ENCODE assay signal across 26 cellular contexts in genomic region chr9:134740071-134740470, GRCh38.
DNase-seq lines count a peak whose midpoint lies in the region; ATAC-seq and TF ChIP-seq lines count a peak whose summit lies in the region.
"Had no signal": no experiment of that assay in that cellular context is flagged by ENCODE, and none has a peak within 500 bp of the region (broad histone marks: within the 10 kb centered on the region; RNA-seq: fewer than 3 reads in every experiment).

No MANE protein-coding gene starts in this region.

- peaks cover 100% of the 10 kb centered on the region for H4K20me1 ChIP-seq in smooth muscle cell (ENCODE audit: low read depth)

- no peaks in the 10 kb centered on the region for H3K36me3 Mint-ChIP-seq in WTC11
- peaks cover 39% of the 10 kb centered on the region for H3K36me3 Mint-ChIP-seq in chondrocyte (ENCODE audit: low read depth)
- H3K36me3 Mint-ChIP-seq: CD14-positive monocyte; CD4-positive, alpha-beta memory T cell; CD4-positive, CD25-positive, alpha-beta regulatory T cell; CD8-positive, alpha-beta memory T cell had no signal

- WGBS in neuronal stem cell (ENCODE audit: extremely low coverage in 2 of 2, insufficient read length in 2 of 2, insufficient replicate concordance in 1 of 2), 2 donors = no CpG with 5 or more reads among the region's 16 CpGs
- 89% methylated on average over 14 of the region's 16 CpGs for WGBS in smooth muscle cell (ENCODE audit: low lambda C conversion rate)

- H3K36me3 ChIP-seq in neuronal stem cell (replicated peaks in 1 of 2; ENCODE audit: control insufficient read depth in 2 of 2, insufficient read depth in 2 of 2, low read length in 2 of 2) (peaks cover 0 to 7% of the 10 kb centered on the region in 2 donors), smooth muscle cell (ENCODE audit: low read depth) (peaks cover 10% of the 10 kb centered on the region)
- H3K36me3 ChIP-seq: BE2C had no signal

- H3K79me1 ChIP-seq in neuronal stem cell (ENCODE audit: low read depth, low read length) = peaks cover 6% of the 10 kb centered on the region

- H3K9me3 ChIP-seq in neuronal stem cell (replicated peaks in 1 of 2; ENCODE audit: control insufficient read depth in 2 of 2, insufficient read depth in 1 of 2, low read depth in 1 of 2, low read length in 2 of 2) = peaks cover 0 to 7% of the 10 kb centered on the region in 2 donors
- no peaks in the 10 kb centered on the region for H3K9me3 ChIP-seq in smooth muscle cell (replicated peaks; ENCODE audit: low read depth)
- H3K9me3 ChIP-seq: BE2C had no signal

- peaks cover 47% of the 10 kb centered on the region for H3K79me2 ChIP-seq in smooth muscle cell (ENCODE audit: low read depth)

- H3K4me1 Mint-ChIP-seq in WTC11 = peaks cover 7% of the 10 kb centered on the region
- peaks cover 23% of the 10 kb centered on the region for H3K4me1 Mint-ChIP-seq in chondrocyte (ENCODE audit: low read depth)
- H3K4me1 Mint-ChIP-seq: CD14-positive monocyte; CD4-positive, alpha-beta memory T cell; CD4-positive, CD25-positive, alpha-beta regulatory T cell; CD8-positive, alpha-beta memory T cell had no signal

- H3F3A ChIP-seq in smooth muscle cell (ENCODE audit: low read depth) = peaks cover 96% of the 10 kb centered on the region

- CTCF ChIA-PET in WTC11 (lab: Charles Lee) = interaction anchor here (1.0 to 2.7 kb wide), 8 partner anchors 13 to 291 kb away, joined by 3 to 33 read pairs (median 9); no protein-coding TSS in a partner anchor

- no peak overlapping the region for H3K4ac ChIP-seq in neuronal stem cell (ENCODE audit: low read length)

- H3K9ac ChIP-seq in neuronal stem cell (ENCODE audit: low read depth, low read length, poor library complexity) = peak overlapping the region; percentile 32
- H3K9ac ChIP-seq in smooth muscle cell (ENCODE audit: low read depth) = no peak overlapping the region
- H3K9ac ChIP-seq: BLaER1 had no signal

- H3K14ac ChIP-seq in neuronal stem cell (ENCODE audit: low read length) = no peak overlapping the region

- H4K91ac ChIP-seq in neuronal stem cell (ENCODE audit: low read depth, low read length, poor library complexity) = no peak overlapping the region

- POLR2A ChIA-PET in WTC11 (lab: Charles Lee) = no interaction called here

- DNase-seq in WTC11 (ENCODE audit: low spot score) (no peak), chondrocyte (ENCODE audit: low spot score) (no peak), neuronal stem cell (ENCODE audit: low spot score) (no peak), smooth muscle cell (lab: John Stamatoyannopoulos, UW; ENCODE audit: unreplicated experiment) (no peak), nucleus accumbens (lab: John Stamatoyannopoulos, UW) (no peak), SK-N-DZ (ENCODE audit: low spot score) (no peak), T-helper 9 cell (no peak)
- DNase-seq: 8988T; ACHN; BE2C; C1 segment of cervical spinal cord; CD4-positive, alpha-beta memory T cell; CD4-positive, CD25-positive, alpha-beta regulatory T cell; CD8-positive, alpha-beta memory T cell; COR-L47; DMS 273 treated with DMSO at 0.1 percent for 48 hours; DMS153; DMS53; DMS79; DND-41; EL; GDM1 had no signal

- no peaks in the 10 kb centered on the region for H3K9me3 Mint-ChIP-seq in WTC11
- no peaks in the 10 kb centered on the region for H3K9me3 Mint-ChIP-seq in chondrocyte (ENCODE audit: low read depth)
- H3K9me3 Mint-ChIP-seq: CD8-positive, alpha-beta memory T cell had no signal

- H3K4me3 Mint-ChIP-seq in WTC11 = no peak overlapping the region
- no peak overlapping the region for H3K4me3 Mint-ChIP-seq in chondrocyte (ENCODE audit: unreplicated experiment)
- H3K4me3 Mint-ChIP-seq: CD4-positive, alpha-beta memory T cell; CD4-positive, CD25-positive, alpha-beta regulatory T cell; CD8-positive, alpha-beta memory T cell had no signal

- H4K8ac ChIP-seq in neuronal stem cell (ENCODE audit: low read depth, low read length) = no peak overlapping the region

- no peak for ATAC-seq in WTC11
- ATAC-seq in HG02970 (IDR thresholded peaks at IDR 0.05; ENCODE audit: low FRiP score, unreplicated experiment) = no peak
- ATAC-seq: GM12878 had no signal

- H2BK120ac ChIP-seq in neuronal stem cell (ENCODE audit: low read depth, low read length) = no peak overlapping the region

- H3K23ac ChIP-seq in neuronal stem cell (ENCODE audit: low read depth, low read length, poor library complexity) = no peak overlapping the region

- H3K27ac Mint-ChIP-seq in WTC11 (peak overlapping the region; percentile 32; the same call in 1 of the 2 replicates), chondrocyte (ENCODE audit: unreplicated experiment) (peak overlapping the region; percentile 41)
- H3K27ac Mint-ChIP-seq: CD4-positive, alpha-beta memory T cell; CD4-positive, CD25-positive, alpha-beta regulatory T cell; CD8-positive, alpha-beta memory T cell had no signal

- H3K27ac ChIP-seq in neuronal stem cell (replicated peaks; ENCODE audit: low read length) (no peak overlapping the region), smooth muscle cell (ENCODE audit: low read depth) (peak overlapping the region; percentile 75)
- H3K27ac ChIP-seq: BLaER1 had no signal

- H3K18ac ChIP-seq in neuronal stem cell (ENCODE audit: low read length) = peak overlapping the region; percentile 54

- H3K4me1 ChIP-seq in neuronal stem cell (ENCODE audit: control insufficient read depth in 2 of 2, insufficient read depth in 1 of 2, low read depth in 1 of 2, low read length in 2 of 2) = peaks cover 0 to 6% of the 10 kb centered on the region in 2 donors
- H3K4me1 ChIP-seq in smooth muscle cell (ENCODE audit: low read depth) = no peaks in the 10 kb centered on the region

- H3K27me3 ChIP-seq in neuronal stem cell (ENCODE audit: control insufficient read depth in 3 of 3, insufficient read depth in 3 of 3, low read depth in 1 of 3, low read length in 3 of 3) = peaks cover 0 to 7% (median 7%) of the 10 kb centered on the region in 3 experiments
- no peaks in the 10 kb centered on the region for H3K27me3 ChIP-seq in smooth muscle cell (ENCODE audit: low read depth)
- H3K27me3 ChIP-seq: BE2C, BLaER1 had no signal

- no peak overlapping the region for H2BK15ac ChIP-seq in neuronal stem cell (ENCODE audit: low read length)

- H3K4me3 ChIP-seq in neuronal stem cell (ENCODE audit: low read length in 2 of 2) (no peak overlapping the region), smooth muscle cell (no peak overlapping the region)
- H3K4me3 ChIP-seq: BLaER1, GM12878 had no signal

- no peak overlapping the region for H3K4me2 ChIP-seq in neuronal stem cell (ENCODE audit: insufficient read depth, low read length, poor library complexity, severe bottlenecking)
- no peak overlapping the region for H3K4me2 ChIP-seq in smooth muscle cell
- H3K4me2 ChIP-seq: BLaER1 had no signal

- no peak overlapping the region for H2BK12ac ChIP-seq in neuronal stem cell (ENCODE audit: low read length)

- no peak overlapping the region for H2BK5ac ChIP-seq in neuronal stem cell (ENCODE audit: low read length)

- TF ChIP-seq CTCF in WTC11 (IDR thresholded peaks at IDR 0.05) (no peak), chondrocyte (IDR thresholded peaks at IDR 0.05) (no peak), smooth muscle cell (IDR thresholded peaks at IDR 0.05; ENCODE audit: borderline replicate concordance, insufficient read depth, poor library complexity, severe bottlenecking) (no peak)

- H2AK5ac ChIP-seq in neuronal stem cell (ENCODE audit: low read depth, low read length) = peak overlapping the region; percentile 51

- H2AFZ ChIP-seq in neuronal stem cell (ENCODE audit: low read length) (no peak overlapping the region), smooth muscle cell (ENCODE audit: low read depth) (no peak overlapping the region)

- H3K27me3 Mint-ChIP-seq in WTC11 (ENCODE audit: low read depth) (no peaks in the 10 kb centered on the region), chondrocyte (ENCODE audit: low read depth) (no peaks in the 10 kb centered on the region)

TF ChIP-seq in WTC11, 78 proteins besides CTCF, POLR2A, EP300 and RAD21:
- TF ChIP-seq ELF4 (CRISPR knock-in tag; IDR thresholded peaks at IDR 0.05; ENCODE audit: low read depth) = no peak
